In genomic region chr9:21334603-21334968, GRCh38 we compare ENCODE assay signal across 6 cellular contexts. TPM values are rescaled to one million over a fixed set of nuclear protein-coding genes. Genes with fewer than 3 reads are reported as not detected.
A peak's percentile ranks its signal among the peaks of the same experiment; 100 is the strongest.
DNase-seq lines count a peak whose midpoint lies in the region; ATAC-seq and TF ChIP-seq lines count a peak whose summit lies in the region.

No MANE protein-coding gene starts in this region.

- peak overlapping the region; percentile 74 for H3K4me3 ChIP-seq in SU-DHL-6 (ENCODE audit: insufficient read depth, low read length, poor library complexity, severe bottlenecking)

- H3K9me2 ChIP-seq in SU-DHL-6 (replicated peaks; ENCODE audit: insufficient read depth, low read length), result no peaks in the 10 kb centered on the region

- ATAC-seq in activated T-cell treated with anti-CD3 and anti-CD28 coated beads, Interleukin-2, amount 50 U/mL, for 4 hours, result peak; percentile 11 to 19

- H4K20me1 ChIP-seq in SU-DHL-6 (ENCODE audit: low read depth, low read length), result peaks cover 25% of the 10 kb centered on the region; the same call in 1 of the 2 replicates

- DNase-seq in activated T-cell treated with anti-CD3 and anti-CD28 coated beads, Interleukin-2, amount 50 U/mL, for 4 hours, result no peak
- no peak for DNase-seq in activated T-cell treated with anti-CD3 and anti-CD28 coated beads, Interleukin-2, amount 50 U/mL, for 48 hours
- DNase-seq in iPS-NIHi11 (ENCODE audit: low spot score) (peak; percentile 14), kidney glomerular epithelial cell (lab: John Stamatoyannopoulos, UW) (no peak), G401 (ENCODE audit: low spot score) (no peak)

- peak overlapping the region; percentile 72 for H3K4me2 ChIP-seq in SU-DHL-6 (ENCODE audit: low read depth, low read length, poor library complexity, severe bottlenecking)

- in situ Hi-C loops in G401 (cut with HindIII; ENCODE audit: low sequenced_read_pairs), result no loop called here

- no peaks in the 10 kb centered on the region for H3F3A ChIP-seq in SU-DHL-6 (ENCODE audit: insufficient read depth)

- peaks cover 3% of the 10 kb centered on the region; the same call in 1 of the 2 replicates for H3K36me3 ChIP-seq in SU-DHL-6 (ENCODE audit: low read length)

- H3K27ac ChIP-seq in SU-DHL-6 (ENCODE audit: low read depth, low read length), result peak overlapping the region; percentile 21; the same call in 1 of the 2 replicates

- no peaks in the 10 kb centered on the region for H3K9me3 ChIP-seq in SU-DHL-6 (ENCODE audit: insufficient read depth, low read length)

- H3K79me2 ChIP-seq in SU-DHL-6 (ENCODE audit: insufficient read depth, low read length), result peaks cover 48% of the 10 kb centered on the region

- no peak for TF ChIP-seq CTCF in SU-DHL-6 (IDR thresholded peaks at IDR 0.05; ENCODE audit: insufficient read depth, low read length, poor library complexity, severe bottlenecking)

- peak overlapping the region; percentile 62 for H3K9ac ChIP-seq in SU-DHL-6 (ENCODE audit: low read length)

- H3K9me3 Mint-ChIP-seq in activated T-cell treated with anti-CD3 and anti-CD28 coated beads, Interleukin-2, amount 50 U/mL, for 4 hours, result no peaks in the 10 kb centered on the region

- H3K36me3 Mint-ChIP-seq in activated T-cell treated with anti-CD3 and anti-CD28 coated beads, Interleukin-2, amount 50 U/mL, for 4 hours (ENCODE audit: insufficient read depth), result peaks cover 22% of the 10 kb centered on the region

- H2AFZ ChIP-seq in SU-DHL-6 (ENCODE audit: low read depth, low read length, severe bottlenecking), result peak overlapping the region; percentile 82

- peaks cover 1% of the 10 kb centered on the region for H3K27me3 Mint-ChIP-seq in activated T-cell treated with anti-CD3 and anti-CD28 coated beads, Interleukin-2, amount 50 U/mL, for 4 hours (ENCODE audit: low read depth)

- peak overlapping the region; percentile 90 for H3K4me3 Mint-ChIP-seq in activated T-cell treated with anti-CD3 and anti-CD28 coated beads, Interleukin-2, amount 50 U/mL, for 4 hours

- no peaks in the 10 kb centered on the region for H3K27me3 ChIP-seq in SU-DHL-6 (ENCODE audit: low read length)

- H3K4me1 Mint-ChIP-seq in activated T-cell treated with anti-CD3 and anti-CD28 coated beads, Interleukin-2, amount 50 U/mL, for 4 hours (ENCODE audit: low read depth), result peaks cover 50% of the 10 kb centered on the region

RNA-seq across cellular contexts. Expression of gene KLHL9, which starts 0.6 kb away (rescaled TPM):
- total RNA-seq in activated T-cell treated with anti-CD3 and anti-CD28 coated beads, Interleukin-2, amount 50 U/mL, for 4 hours, result 10 to 100 TPM; 11.8 to 13.5 (median 12.9) TPM
- 5.0 and 6.7 TPM in 2 replicates for total RNA-seq in G401 (2014; rRNA removed; shearing (Covaris generic))

RNA-seq across cellular contexts. Expression of gene IFNA6, which starts 16.1 kb away (rescaled TPM):
- not detected for total RNA-seq in activated T-cell treated with anti-CD3 and anti-CD28 coated beads, Interleukin-2, amount 50 U/mL, for 4 hours
- not detected in 2 replicates for total RNA-seq in G401 (2014; rRNA removed; shearing (Covaris generic))

RNA-seq across cellular contexts. Expression of gene IFNA5, which starts 29.5 kb away (rescaled TPM):
- total RNA-seq in activated T-cell treated with anti-CD3 and anti-CD28 coated beads, Interleukin-2, amount 50 U/mL, for 4 hours, result not detected
- total RNA-seq in G401 (2014; rRNA removed; shearing (Covaris generic)), result not detected in 2 replicates

RNA-seq across cellular contexts. Expression of gene IFNA13, which starts 33.3 kb away (rescaled TPM):
- not detected for total RNA-seq in activated T-cell treated with anti-CD3 and anti-CD28 coated beads, Interleukin-2, amount 50 U/mL, for 4 hours
- total RNA-seq in G401 (2014; rRNA removed; shearing (Covaris generic)), result not detected in 2 replicates

RNA-seq across cellular contexts. Expression of gene IFNA2, which starts 50.6 kb away (rescaled TPM):
- not detected for total RNA-seq in activated T-cell treated with anti-CD3 and anti-CD28 coated beads, Interleukin-2, amount 50 U/mL, for 4 hours
- not detected in 2 replicates for total RNA-seq in G401 (2014; rRNA removed; shearing (Covaris generic))
